8 cellular contexts compared by ENCODE assay signal in the genomic region with DNA sequence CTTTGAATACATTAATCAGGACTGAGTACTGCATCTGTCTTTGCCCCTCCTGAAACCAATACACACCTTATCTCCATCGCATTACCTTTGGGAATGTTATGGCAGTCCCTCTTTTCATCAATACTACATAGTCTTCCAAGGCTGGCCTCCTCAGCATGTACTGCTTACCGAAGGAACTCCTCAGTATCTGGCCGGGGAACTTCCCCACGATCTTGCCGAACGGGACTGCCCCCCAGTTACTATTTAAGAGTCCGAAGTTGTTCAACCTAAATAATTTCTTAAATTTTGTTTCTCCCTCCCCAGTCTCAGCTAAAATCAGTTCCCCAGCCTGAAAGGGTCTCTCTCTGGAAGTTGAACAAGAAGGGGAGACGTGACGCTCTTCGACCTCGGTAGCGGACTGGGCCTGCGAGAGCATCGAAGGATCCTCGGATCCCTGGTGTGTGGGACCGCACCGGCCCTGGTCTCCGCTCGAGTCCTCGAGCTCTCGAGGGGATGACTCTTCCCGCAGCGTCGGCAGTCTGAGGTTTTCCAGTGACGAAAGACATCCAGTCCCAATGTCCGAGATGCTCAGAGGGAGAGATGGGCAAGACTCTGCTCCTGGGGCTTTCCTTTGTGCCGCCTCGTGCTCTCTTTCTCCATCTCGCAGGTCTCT. TPM values are rescaled to one million over a fixed set of nuclear protein-coding genes. Genes with fewer than 3 reads are reported as not detected.
DNase-seq lines count a peak whose midpoint lies in the region; ATAC-seq, FAIRE-seq and TF ChIP-seq lines count a peak whose summit lies in the region.

No MANE protein-coding gene starts in this region.

- intact Hi-C loops in dendritic cell treated with granulocyte-macrophage colony-stimulating factor and Interleukin-4, amounts not matched to agents 40 ng/mL and 50 ng/mL, for 4 days (cut with micrococcal nuclease), result loop anchor here (1.0 kb wide), 1 partner anchor 25 kb away; the partner anchor contains the start of gene WDR43

- H3K27me3 ChIP-seq in Peyer's patch, result no peaks in the 10 kb centered on the region
- H3K27me3 ChIP-seq in mucosa of rectum (ENCODE audit: control insufficient read depth in 2 of 2, insufficient read depth in 2 of 2, low read length in 2 of 2), result no peaks in the 10 kb centered on the region

- no peaks in the 10 kb centered on the region for H3K36me3 ChIP-seq in Peyer's patch
- peaks cover 3 to 4% of the 10 kb centered on the region in 2 donors for H3K36me3 ChIP-seq in mucosa of rectum (ENCODE audit: control insufficient read depth in 2 of 2, insufficient read depth in 2 of 2, low read length in 2 of 2)

- H3K4me1 Mint-ChIP-seq in dendritic cell treated with granulocyte-macrophage colony-stimulating factor and Interleukin-4, amounts not matched to agents 40 ng/mL and 50 ng/mL, for 4 days (ENCODE audit: low read depth), result peaks cover 31% of the 10 kb centered on the region

- TF ChIP-seq POLR2A in A549 (IDR thresholded peaks at IDR 0.05; ENCODE audit: low read length) (no peak), Peyer's patch (IDR thresholded peaks at IDR 0.05) (no peak)

- H3K4me3 Mint-ChIP-seq in dendritic cell treated with granulocyte-macrophage colony-stimulating factor and Interleukin-4, amounts not matched to agents 40 ng/mL and 50 ng/mL, for 4 days, result peak overlapping the region; percentile 95

- no peaks in the 10 kb centered on the region for H3K9me3 ChIP-seq in A549
- no peaks in the 10 kb centered on the region for H3K9me3 ChIP-seq in Peyer's patch
- no peaks in the 10 kb centered on the region for H3K9me3 ChIP-seq in mucosa of rectum (ENCODE audit: control insufficient read depth in 2 of 2, low read length in 2 of 2)

- H3K4me3 ChIP-seq in A549 (peak overlapping the region; percentile 70), Peyer's patch (peak overlapping the region; percentile 46 to 89 (median 78)), mucosa of rectum (ENCODE audit: low read length in 2 of 2) (peak overlapping the region; percentile 93 to 99)

- TF ChIP-seq RAD21 in A549 (conservative IDR thresholded peaks at IDR 0.05 in 1 of 2, IDR thresholded peaks at IDR 0.05 in 1 of 2), result no peak

- 4% methylated on average over 20 of the region's 29 CpGs for WGBS in A549 (ENCODE audit: missing lambda C conversion rate)

- H3K4me2 ChIP-seq in A549, result peak overlapping the region; percentile 76

- TF ChIP-seq CTCF in A549 (IDR thresholded peaks at IDR 0.05) (no peak), GM13976 (IDR thresholded peaks at IDR 0.05; ENCODE audit: borderline replicate concordance, control extremely low read depth, extremely low read depth, insufficient read depth, missing control alignments) (no peak), Peyer's patch (IDR thresholded peaks at IDR 0.05) (no peak)

- ATAC-seq in A549 (peak; percentile 71 to 74), HG02973 (IDR thresholded peaks at IDR 0.05; ENCODE audit: unreplicated experiment) (peak; percentile 9)

- H3K27ac ChIP-seq in A549 (peak overlapping the region; percentile 75 to 86), Peyer's patch (peak overlapping the region; percentile 80 to 88 (median 81)), mucosa of rectum (ENCODE audit: low read depth in 2 of 2, low read length in 2 of 2) (peak overlapping the region; percentile 75 to 88)

- POLR2A ChIA-PET in A549 (lab: Yijun Ruan, JAX), result interaction anchor here (1.0 to 1.6 kb wide), 7 partner anchors 9 to 286 kb away, joined by 3 to 32 read pairs (median 4); partner anchors contain the start of gene WDR43

- CTCF ChIA-PET in A549 (lab: Yijun Ruan, JAX), result interaction anchor here (0.6 to 2.6 kb wide), 9 partner anchors 9 to 303 kb away, joined by 3 to 7 read pairs (median 5); no protein-coding TSS in a partner anchor

- no peaks in the 10 kb centered on the region for H3K27me3 Mint-ChIP-seq in dendritic cell treated with granulocyte-macrophage colony-stimulating factor and Interleukin-4, amounts not matched to agents 40 ng/mL and 50 ng/mL, for 4 days

- peak overlapping the region; percentile 93 for H3K27ac Mint-ChIP-seq in dendritic cell treated with granulocyte-macrophage colony-stimulating factor and Interleukin-4, amounts not matched to agents 40 ng/mL and 50 ng/mL, for 4 days

- TF ChIP-seq EP300 in A549 (IDR thresholded peaks at IDR 0.05), result no peak

- DNase-seq in A549 (ENCODE audit: low read depth in 1 of 2, low spot score in 1 of 2) (no peak), GM13976 (ENCODE audit: low spot score) (peak; percentile 41), Peyer's patch (no peak), medulla oblongata (ENCODE audit: extremely low spot score) (no peak), NCI-H2081 treated with DMSO at 0.1 percent for 48 hours (lab: John Stamatoyannopoulos, UW) (no peak)

- peaks cover 29% of the 10 kb centered on the region for H3K36me3 Mint-ChIP-seq in dendritic cell treated with granulocyte-macrophage colony-stimulating factor and Interleukin-4, amounts not matched to agents 40 ng/mL and 50 ng/mL, for 4 days (ENCODE audit: low read depth)

- H3K9ac ChIP-seq in mucosa of rectum (ENCODE audit: low read depth in 1 of 2, low read length in 2 of 2), result peak overlapping the region; percentile 78 to 90

- H3K9me3 Mint-ChIP-seq in dendritic cell treated with granulocyte-macrophage colony-stimulating factor and Interleukin-4, amounts not matched to agents 40 ng/mL and 50 ng/mL, for 4 days, result no peaks in the 10 kb centered on the region

- H3K4me1 ChIP-seq in A549, result peaks cover 19% of the 10 kb centered on the region
- H3K4me1 ChIP-seq in Peyer's patch, result peaks cover 0 to 32% (median 5%) of the 10 kb centered on the region in 4 donors
- peaks cover 22 to 24% of the 10 kb centered on the region in 2 donors for H3K4me1 ChIP-seq in mucosa of rectum (ENCODE audit: control insufficient read depth in 2 of 2, insufficient read depth in 2 of 2, low read length in 2 of 2)

- in situ Hi-C loops in GM13976 (cut with MboI; ENCODE audit: low sequenced_read_pairs, unreplicated experiment), result no loop called here

- FAIRE-seq in A549 (lab: Jason Lieb, UNC), result no peak

TF ChIP-seq in A549, 52 proteins besides CTCF, POLR2A, EP300 and RAD21 (continues in another document):
- TF ChIP-seq, protein P1, sequence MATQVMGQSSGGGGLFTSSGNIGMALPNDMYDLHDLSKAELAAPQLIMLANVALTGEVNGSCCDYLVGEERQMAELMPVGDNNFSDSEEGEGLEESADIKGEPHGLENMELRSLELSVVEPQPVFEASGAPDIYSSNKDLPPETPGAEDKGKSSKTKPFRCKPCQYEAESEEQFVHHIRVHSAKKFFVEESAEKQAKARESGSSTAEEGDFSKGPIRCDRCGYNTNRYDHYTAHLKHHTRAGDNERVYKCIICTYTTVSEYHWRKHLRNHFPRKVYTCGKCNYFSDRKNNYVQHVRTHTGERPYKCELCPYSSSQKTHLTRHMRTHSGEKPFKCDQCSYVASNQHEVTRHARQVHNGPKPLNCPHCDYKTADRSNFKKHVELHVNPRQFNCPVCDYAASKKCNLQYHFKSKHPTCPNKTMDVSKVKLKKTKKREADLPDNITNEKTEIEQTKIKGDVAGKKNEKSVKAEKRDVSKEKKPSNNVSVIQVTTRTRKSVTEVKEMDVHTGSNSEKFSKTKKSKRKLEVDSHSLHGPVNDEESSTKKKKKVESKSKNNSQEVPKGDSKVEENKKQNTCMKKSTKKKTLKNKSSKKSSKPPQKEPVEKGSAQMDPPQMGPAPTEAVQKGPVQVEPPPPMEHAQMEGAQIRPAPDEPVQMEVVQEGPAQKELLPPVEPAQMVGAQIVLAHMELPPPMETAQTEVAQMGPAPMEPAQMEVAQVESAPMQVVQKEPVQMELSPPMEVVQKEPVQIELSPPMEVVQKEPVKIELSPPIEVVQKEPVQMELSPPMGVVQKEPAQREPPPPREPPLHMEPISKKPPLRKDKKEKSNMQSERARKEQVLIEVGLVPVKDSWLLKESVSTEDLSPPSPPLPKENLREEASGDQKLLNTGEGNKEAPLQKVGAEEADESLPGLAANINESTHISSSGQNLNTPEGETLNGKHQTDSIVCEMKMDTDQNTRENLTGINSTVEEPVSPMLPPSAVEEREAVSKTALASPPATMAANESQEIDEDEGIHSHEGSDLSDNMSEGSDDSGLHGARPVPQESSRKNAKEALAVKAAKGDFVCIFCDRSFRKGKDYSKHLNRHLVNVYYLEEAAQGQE (IDR thresholded peaks at IDR 0.05), result no peak
- no peak for TF ChIP-seq HOXB13 (CRISPR knock-in tag; IDR thresholded peaks at IDR 0.05; ENCODE audit: low read depth)
- TF ChIP-seq KDM5A (IDR thresholded peaks at IDR 0.05), result no peak
- TF ChIP-seq, protein P2, sequence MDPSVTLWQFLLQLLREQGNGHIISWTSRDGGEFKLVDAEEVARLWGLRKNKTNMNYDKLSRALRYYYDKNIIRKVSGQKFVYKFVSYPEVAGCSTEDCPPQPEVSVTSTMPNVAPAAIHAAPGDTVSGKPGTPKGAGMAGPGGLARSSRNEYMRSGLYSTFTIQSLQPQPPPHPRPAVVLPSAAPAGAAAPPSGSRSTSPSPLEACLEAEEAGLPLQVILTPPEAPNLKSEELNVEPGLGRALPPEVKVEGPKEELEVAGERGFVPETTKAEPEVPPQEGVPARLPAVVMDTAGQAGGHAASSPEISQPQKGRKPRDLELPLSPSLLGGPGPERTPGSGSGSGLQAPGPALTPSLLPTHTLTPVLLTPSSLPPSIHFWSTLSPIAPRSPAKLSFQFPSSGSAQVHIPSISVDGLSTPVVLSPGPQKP (IDR thresholded peaks at IDR 0.05; ENCODE audit: low read depth, low read length), result no peak
- TF ChIP-seq SMC3 (IDR thresholded peaks at IDR 0.05), result no peak

RNA-seq across cellular contexts. Expression of gene TRMT61B, which starts 0.5 kb away (rescaled TPM):
- polyA plus RNA-seq in A549 (2011; rRNA removed), result 24.9 and 38.6 TPM in 2 replicates
- 14.2 and 14.4 TPM in 2 replicates for polyA plus RNA-seq in A549 (2012; cell fraction: cytosol; rRNA removed)
- polyA plus RNA-seq in A549 (2012; cell fraction: nucleus; rRNA removed), result 9.8 TPM in 2 replicates
- 21.6 to 23.3 TPM (median 21.8 TPM) in 3 replicates for polyA plus RNA-seq in A549 (2017; fragmentation: RNase III; extraction: RNeasy Plus Mini Kit Qiagen cat#74134 plus additional on column Dnase treatment)
- polyA minus RNA-seq in A549 (2011; rRNA and poly(A)+ RNA removed), result 7.9 and 8.7 TPM in 2 replicates
- total RNA-seq in Peyer's patch, result 10 to 100 TPM; 12.6 to 19.0 (median 16.6) TPM

RNA-seq across cellular contexts. Expression of gene WDR43, which starts 24.8 kb away (rescaled TPM):
- polyA plus RNA-seq in A549 (2011; rRNA removed) (208 and 256 TPM in 2 replicates), A549 (2017; fragmentation: RNase III; extraction: RNeasy Plus Mini Kit Qiagen cat#74134 plus additional on column Dnase treatment) (71.8 to 83.6 TPM (median 72.4 TPM) in 3 replicates)
- 50.6 and 51.9 TPM in 2 replicates for polyA plus RNA-seq in A549 (2012; cell fraction: cytosol; rRNA removed)
- 25.6 and 29.6 TPM in 2 replicates for polyA plus RNA-seq in A549 (2012; cell fraction: nucleus; rRNA removed)
- polyA minus RNA-seq in A549 (2011; rRNA and poly(A)+ RNA removed), result 186 and 192 TPM in 2 replicates
- 10 to 100 TPM; 17.4 to 98.2 (median 24.4) TPM for total RNA-seq in Peyer's patch

RNA-seq across cellular contexts. Expression of gene SPDYA, which starts 59.0 kb away (rescaled TPM):
- polyA plus RNA-seq in A549 (2011; rRNA removed) (0.17 and 0.49 TPM in 2 replicates), A549 (2017; fragmentation: RNase III; extraction: RNeasy Plus Mini Kit Qiagen cat#74134 plus additional on column Dnase treatment) (0.14 to 0.34 TPM (median 0.24 TPM) in 3 replicates)
- 0.05 TPM in 1 of 2 replicates, not detected in the other for polyA plus RNA-seq in A549 (2012; cell fraction: cytosol; rRNA removed)
- 0.06 and 0.07 TPM in 2 replicates for polyA plus RNA-seq in A549 (2012; cell fraction: nucleus; rRNA removed)
- polyA minus RNA-seq in A549 (2011; rRNA and poly(A)+ RNA removed), result 0.24 and 0.50 TPM in 2 replicates
- under 1 TPM in 2 of 4 donors, not detected in 2; 0.35 to 0.80 TPM for total RNA-seq in Peyer's patch
